ENCODE assay signal across 18 cellular contexts in genomic region chr9:133170716-133171115, GRCh38. TPM values are rescaled to one million over a fixed set of nuclear protein-coding genes. Genes with fewer than 3 reads are reported as not detected.
A peak's percentile ranks its signal among the peaks of the same experiment; 100 is the strongest.
DNase-seq lines count a peak whose midpoint lies in the region; ATAC-seq and TF ChIP-seq lines count a peak whose summit lies in the region.
"Had no signal": no experiment of that assay in that cellular context is flagged by ENCODE, and none has a peak within 500 bp of the region (broad histone marks: within the 10 kb centered on the region; RNA-seq: fewer than 3 reads in every experiment).

No MANE protein-coding gene starts in this region.

- no peak overlapping the region for H3K4ac ChIP-seq in neuronal stem cell (ENCODE audit: low read length)

- peaks cover 27% of the 10 kb centered on the region for H3K4me1 Mint-ChIP-seq in stimulated activated memory B cell treated with anti-CD40 and anti-IgM and Interleukin-4, amounts not matched to agents 10 μg/mL and 1 μg/mL and 100 μg/mL, for 72 hours
- H3K4me1 Mint-ChIP-seq: CD4-positive, CD25-positive, alpha-beta regulatory T cell had no signal

- ATAC-seq in stimulated activated memory B cell treated with anti-CD40 and anti-IgM and Interleukin-4, amounts not matched to agents 10 μg/mL and 1 μg/mL and 100 μg/mL, for 72 hours, result no peak
- no peak for ATAC-seq in HG03439 (IDR thresholded peaks at IDR 0.05; ENCODE audit: unreplicated experiment)
- ATAC-seq: K562 had no signal

- H4K8ac ChIP-seq in neuronal stem cell (ENCODE audit: low read depth, low read length), result no peak overlapping the region

- H3K27ac Mint-ChIP-seq in stimulated activated memory B cell treated with anti-CD40 and anti-IgM and Interleukin-4, amounts not matched to agents 10 μg/mL and 1 μg/mL and 100 μg/mL, for 72 hours, result peak overlapping the region; percentile 43
- H3K27ac Mint-ChIP-seq: CD4-positive, CD25-positive, alpha-beta regulatory T cell had no signal

- H3K27me3 Mint-ChIP-seq in stimulated activated memory B cell treated with anti-CD40 and anti-IgM and Interleukin-4, amounts not matched to agents 10 μg/mL and 1 μg/mL and 100 μg/mL, for 72 hours, result peaks cover 51% of the 10 kb centered on the region

- H3K79me2 ChIP-seq in OCI-LY3 (ENCODE audit: low read length), result no peaks in the 10 kb centered on the region

- peak overlapping the region in 3 of 10 experiments; percentile 37 to 38 (median 38); a peak in 3 of 20 replicates for H3K4me3 ChIP-seq in BLaER1 treated with 17β-estradiol and CSF1 and Interleukin-3, amounts not matched to agents 10 nM and 100 nM
- H3K4me3 ChIP-seq in OCI-LY3 (ENCODE audit: low read length) (peak overlapping the region; percentile 24; the same call in 1 of the 2 replicates), neuronal stem cell (ENCODE audit: low read length in 2 of 2) (no peak overlapping the region)
- H3K4me3 ChIP-seq: A549, K562, SK-N-MC had no signal

- H2AFZ ChIP-seq in OCI-LY3 (ENCODE audit: low read depth, low read length) (no peak overlapping the region), neuronal stem cell (ENCODE audit: low read length) (no peak overlapping the region)

- no peaks in the 10 kb centered on the region for H3K36me3 Mint-ChIP-seq in stimulated activated memory B cell treated with anti-CD40 and anti-IgM and Interleukin-4, amounts not matched to agents 10 μg/mL and 1 μg/mL and 100 μg/mL, for 72 hours
- H3K36me3 Mint-ChIP-seq: CD4-positive, CD25-positive, alpha-beta regulatory T cell had no signal

- no peak overlapping the region for H2BK15ac ChIP-seq in neuronal stem cell (ENCODE audit: low read length)

- H2BK5ac ChIP-seq in neuronal stem cell (ENCODE audit: low read length), result no peak overlapping the region

- peaks cover 0 to 12% (median 0%) of the 10 kb centered on the region in 11 experiments; a peak in 3 of 22 replicates for H4K20me1 ChIP-seq in BLaER1 treated with 17β-estradiol and CSF1 and Interleukin-3, amounts not matched to agents 10 nM and 100 nM
- no peaks in the 10 kb centered on the region for H4K20me1 ChIP-seq in OCI-LY3 (ENCODE audit: insufficient read depth, low read length)

- no peak overlapping the region for H3K14ac ChIP-seq in neuronal stem cell (ENCODE audit: low read length)

- H4K91ac ChIP-seq in neuronal stem cell (ENCODE audit: low read depth, low read length, poor library complexity), result no peak overlapping the region

- no peak overlapping the region for H2BK120ac ChIP-seq in neuronal stem cell (ENCODE audit: low read depth, low read length)

- no peak for TF ChIP-seq CTCF in OCI-LY3 (IDR thresholded peaks at IDR 0.05; ENCODE audit: low read depth, low read length)

- WGBS in neuronal stem cell (ENCODE audit: extremely low coverage in 2 of 2, insufficient read length in 2 of 2, insufficient replicate concordance in 1 of 2), 2 donors, result no CpG with 5 or more reads among the region's 11 CpGs

- H3K4me1 ChIP-seq in BLaER1 treated with 17β-estradiol and CSF1 and Interleukin-3, amounts not matched to agents 10 nM and 100 nM, result peaks cover 8 to 60% (median 53%) of the 10 kb centered on the region in 10 experiments; a peak in 19 of 20 replicates
- H3K4me1 ChIP-seq in OCI-LY3 (ENCODE audit: low read length) (peaks cover 15% of the 10 kb centered on the region), neuronal stem cell (ENCODE audit: control insufficient read depth in 2 of 2, insufficient read depth in 1 of 2, low read depth in 1 of 2, low read length in 2 of 2) (peaks cover 0 to 3% of the 10 kb centered on the region in 2 donors)

- H3K9me3 Mint-ChIP-seq in stimulated activated memory B cell treated with anti-CD40 and anti-IgM and Interleukin-4, amounts not matched to agents 10 μg/mL and 1 μg/mL and 100 μg/mL, for 72 hours, result no peaks in the 10 kb centered on the region
- H3K9me3 Mint-ChIP-seq: CD4-positive, CD25-positive, alpha-beta regulatory T cell had no signal

- DNase-seq in neuronal stem cell (ENCODE audit: low spot score) (no peak), NCI-H128 (lab: John Stamatoyannopoulos, UW; ENCODE audit: unreplicated experiment) (no peak)
- DNase-seq in activated CD4-positive, CD25-positive, alpha-beta regulatory T cell treated with anti-CD3 and anti-CD28 coated beads, Interleukin-2, amount 50 U/mL, for 72 hours, result no peak
- DNase-seq: CD4-positive, CD25-positive, alpha-beta regulatory T cell; NCI-H1105 treated with DMSO at 0.1 percent for 48 hours; NCI-H2029; NCI-H510A; NCI-H69; OCI-M1; SIG-M5 had no signal

- no peaks in the 10 kb centered on the region for H3K79me1 ChIP-seq in neuronal stem cell (ENCODE audit: low read depth, low read length)

- peaks cover 0 to 17% (median 0%) of the 10 kb centered on the region in 11 experiments; a peak in 8 of 22 replicates for H3K27me3 ChIP-seq in BLaER1 treated with 17β-estradiol and CSF1 and Interleukin-3, amounts not matched to agents 10 nM and 100 nM
- H3K27me3 ChIP-seq in OCI-LY3 (ENCODE audit: low read depth, low read length) (peaks cover 41% of the 10 kb centered on the region), neuronal stem cell (ENCODE audit: control insufficient read depth in 3 of 3, insufficient read depth in 3 of 3, low read depth in 1 of 3, low read length in 3 of 3) (peaks cover 0 to 46% (median 0%) of the 10 kb centered on the region in 3 experiments)
- H3K27me3 ChIP-seq: Peyer's patch had no signal

- H3K23ac ChIP-seq in neuronal stem cell (ENCODE audit: low read depth, low read length, poor library complexity), result no peak overlapping the region

- H3K9me3 ChIP-seq in BLaER1 treated with 17β-estradiol and CSF1 and Interleukin-3, amounts not matched to agents 10 nM and 100 nM (replicated peaks in 1 of 11), result no peaks in the 10 kb centered on the region
- H3K9me3 ChIP-seq in OCI-LY3 (ENCODE audit: insufficient read depth, low read length) (no peaks in the 10 kb centered on the region), neuronal stem cell (replicated peaks in 1 of 2; ENCODE audit: control insufficient read depth in 2 of 2, insufficient read depth in 1 of 2, low read depth in 1 of 2, low read length in 2 of 2) (no peaks in the 10 kb centered on the region)
- H3K9me3 ChIP-seq: A549, Peyer's patch had no signal

- no peak overlapping the region for H3K4me3 Mint-ChIP-seq in stimulated activated memory B cell treated with anti-CD40 and anti-IgM and Interleukin-4, amounts not matched to agents 10 μg/mL and 1 μg/mL and 100 μg/mL, for 72 hours
- H3K4me3 Mint-ChIP-seq: CD4-positive, CD25-positive, alpha-beta regulatory T cell had no signal

- H3K4me2 ChIP-seq in BLaER1 treated with 17β-estradiol and CSF1 and Interleukin-3, amounts not matched to agents 10 nM and 100 nM, result peak overlapping the region; percentile 48 to 98 (median 95)
- H3K4me2 ChIP-seq in OCI-LY3 (ENCODE audit: low read length) (peak overlapping the region; percentile 46), neuronal stem cell (ENCODE audit: insufficient read depth, low read length, poor library complexity, severe bottlenecking) (no peak overlapping the region)
- H3K4me2 ChIP-seq: A549 had no signal

- H3K27ac ChIP-seq in BLaER1 treated with 17β-estradiol and CSF1 and Interleukin-3, amounts not matched to agents 10 nM and 100 nM, result 0 out of 22 replicates have a peak overlapping the region, but pooled peaks of 2 of the 11 experiments have one; percentile 4 to 24
- H3K27ac ChIP-seq in OCI-LY3 (ENCODE audit: low read length) (no peak overlapping the region), neuronal stem cell (replicated peaks; ENCODE audit: low read length) (no peak overlapping the region)
- H3K27ac ChIP-seq: A549, Peyer's patch, SK-N-MC had no signal

- H3K9ac ChIP-seq in BLaER1 treated with 17β-estradiol and CSF1 and Interleukin-3, amounts not matched to agents 10 nM and 100 nM, result peak overlapping the region in 4 of 11 experiments; percentile 39 to 58 (median 49); a peak in 6 of 22 replicates
- no peak overlapping the region for H3K9ac ChIP-seq in OCI-LY3 (ENCODE audit: low read length)
- H3K9ac ChIP-seq in neuronal stem cell (ENCODE audit: low read depth, low read length, poor library complexity), result no peak overlapping the region

- no peak overlapping the region for H2BK12ac ChIP-seq in neuronal stem cell (ENCODE audit: low read length)

- no peak overlapping the region for H3K18ac ChIP-seq in neuronal stem cell (ENCODE audit: low read length)

- peak overlapping the region; percentile 70 for H2AK5ac ChIP-seq in neuronal stem cell (ENCODE audit: low read depth, low read length)

- H3K36me3 ChIP-seq in BLaER1 treated with 17β-estradiol and CSF1 and Interleukin-3, amounts not matched to agents 10 nM and 100 nM, result no peaks in the 10 kb centered on the region
- H3K36me3 ChIP-seq in OCI-LY3 (replicated peaks; ENCODE audit: low read depth, low read length), result no peaks in the 10 kb centered on the region
- no peaks in the 10 kb centered on the region for H3K36me3 ChIP-seq in neuronal stem cell (replicated peaks in 1 of 2; ENCODE audit: control insufficient read depth in 2 of 2, insufficient read depth in 2 of 2, low read length in 2 of 2)
- H3K36me3 ChIP-seq: Peyer's patch had no signal

RNA-seq across cellular contexts. Expression of gene GBGT1, which starts 7.0 kb away (rescaled TPM):
- polyA plus RNA-seq in neuronal stem cell (2013, experiment 1 of 2), result 2.2 TPM
- polyA plus RNA-seq in neuronal stem cell (2013, experiment 2 of 2), result 1.8 TPM

RNA-seq across cellular contexts. Expression of gene OBP2B, which starts 38.3 kb away (rescaled TPM):
- polyA plus RNA-seq in neuronal stem cell (2013, experiment 1 of 2), result not detected
- polyA plus RNA-seq in neuronal stem cell (2013, experiment 2 of 2), result not detected
- polyA plus RNA-seq: A549; CD4-positive, CD25-positive, alpha-beta regulatory T cell; K562 had no signal

RNA-seq across cellular contexts. Expression of gene RALGDS, which starts 49.7 kb away (rescaled TPM):
- 48.3 TPM for polyA plus RNA-seq in neuronal stem cell (2013, experiment 1 of 2)
- 47.0 TPM for polyA plus RNA-seq in neuronal stem cell (2013, experiment 2 of 2)
